Comparison of ENCODE assay signal across 21 cellular contexts in the genomic region with DNA sequence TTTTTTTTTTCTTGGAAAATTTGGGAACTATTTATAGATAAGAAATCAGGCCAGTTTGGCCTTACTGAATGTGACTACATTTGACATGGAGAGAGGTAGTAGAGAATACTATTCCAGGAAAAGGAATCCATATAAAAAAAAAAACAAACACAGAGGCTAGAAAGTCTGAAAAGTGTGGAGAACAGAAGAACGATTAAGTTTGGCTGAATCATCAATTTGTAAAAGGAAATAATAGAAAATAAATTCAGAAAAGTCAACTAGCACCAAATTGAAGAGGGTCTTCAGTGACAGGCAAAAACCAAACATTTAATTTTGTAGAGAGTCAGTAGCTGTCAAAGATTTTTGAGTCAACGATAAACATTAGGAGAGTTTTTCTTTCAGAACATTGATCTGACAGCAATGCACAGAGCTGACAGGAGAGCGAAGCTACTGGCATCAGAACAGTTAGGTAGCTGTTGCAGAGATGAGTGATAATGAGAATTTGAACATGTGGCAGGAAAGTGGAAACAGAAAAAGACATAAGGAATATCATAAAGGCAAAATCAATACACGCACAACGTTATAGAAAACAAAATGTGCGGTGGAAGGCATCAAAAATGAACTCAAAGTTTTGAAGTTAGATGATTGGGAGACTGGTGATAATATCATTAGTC.
DNase-seq lines count a peak whose midpoint lies in the region; ATAC-seq, FAIRE-seq and TF ChIP-seq lines count a peak whose summit lies in the region.
"Had no signal": no experiment of that assay in that cellular context is flagged by ENCODE, and none has a peak within 500 bp of the region (broad histone marks: within the 10 kb centered on the region; RNA-seq: fewer than 3 reads in every experiment).

No MANE protein-coding gene starts in this region.

- H3K9me3 Mint-ChIP-seq in glutamatergic neuron (ENCODE audit: unreplicated experiment) (peaks cover 2% of the 10 kb centered on the region), HFFc6 (peaks cover 18% of the 10 kb centered on the region)

- no peak for ATAC-seq in A549
- ATAC-seq: CD8-positive, alpha-beta T cell had no signal

- no peaks in the 10 kb centered on the region for H3K4me1 ChIP-seq in A549
- H3K4me1 ChIP-seq: BLaER1 treated with 17β-estradiol and CSF1 and Interleukin-3, amounts not matched to agents 10 nM and 100 nM; Caco-2 had no signal

- no peak for TF ChIP-seq CTCF in A549 (IDR thresholded peaks at IDR 0.05)
- TF ChIP-seq CTCF in glutamatergic neuron (IDR thresholded peaks at IDR 0.05; ENCODE audit: partially characterized antibody, unreplicated experiment) = no peak
- TF ChIP-seq CTCF in HFFc6 (IDR thresholded peaks at IDR 0.05) = no peak

- DNase-seq in A549 (ENCODE audit: low read depth in 1 of 2, low spot score in 1 of 2) = no peak
- no peak for DNase-seq in HTR-8/SVneo (ENCODE audit: insufficient read length, low spot score)
- no peak for DNase-seq in glutamatergic neuron
- no peak for DNase-seq in NCI-H82 treated with DMSO at 0.1 percent for 48 hours (lab: John Stamatoyannopoulos, UW; ENCODE audit: unreplicated experiment)
- no peak for DNase-seq in HFFc6
- no peak for DNase-seq in NCI-H1417 (lab: John Stamatoyannopoulos, UW)
- DNase-seq: 8988T; AML-193; Caco-2; Calu3; CD4-positive, alpha-beta T cell; CD8-positive, alpha-beta T cell; DMS79 treated with DMSO at 0.1 percent for 48 hours; GF-D8 had no signal

- no peak overlapping the region for H3K4me2 ChIP-seq in A549
- H3K4me2 ChIP-seq: BLaER1 treated with 17β-estradiol and CSF1 and Interleukin-3, amounts not matched to agents 10 nM and 100 nM had no signal

- peak overlapping the region; percentile 1 for H3K27ac Mint-ChIP-seq in glutamatergic neuron (ENCODE audit: unreplicated experiment)
- H3K27ac Mint-ChIP-seq in HFFc6 = no peak overlapping the region
- H3K27ac Mint-ChIP-seq: B cell; CD4-positive, alpha-beta T cell; CD8-positive, alpha-beta T cell had no signal

- 20% methylated on average over 6 of the region's 6 CpGs for WGBS in A549 (ENCODE audit: missing lambda C conversion rate)

- no peak for TF ChIP-seq POLR2A in A549 (IDR thresholded peaks at IDR 0.05; ENCODE audit: low read length)

- CTCF ChIA-PET in A549 (lab: Yijun Ruan, JAX) = no interaction called here

- no peaks in the 10 kb centered on the region for H3K9me3 ChIP-seq in A549
- H3K9me3 ChIP-seq: BLaER1 treated with 17β-estradiol and CSF1 and Interleukin-3, amounts not matched to agents 10 nM and 100 nM had no signal

- H3K4me3 Mint-ChIP-seq in glutamatergic neuron (ENCODE audit: unreplicated experiment) (no peak overlapping the region), HFFc6 (no peak overlapping the region)
- H3K4me3 Mint-ChIP-seq: B cell; CD4-positive, alpha-beta T cell; CD8-positive, alpha-beta T cell had no signal

- TF ChIP-seq EP300 in A549 (IDR thresholded peaks at IDR 0.05) = no peak

- no peak for FAIRE-seq in A549 (lab: Jason Lieb, UNC)
- FAIRE-seq in HTR-8/SVneo (lab: Jason Lieb, UNC) = peak; percentile 69
- FAIRE-seq: D721Med, G401.6, GM12891, GM19239 had no signal

- H3K4me1 Mint-ChIP-seq in glutamatergic neuron (ENCODE audit: low read depth, unreplicated experiment) (peaks cover 29% of the 10 kb centered on the region), HFFc6 (ENCODE audit: low read depth) (no peaks in the 10 kb centered on the region)
- H3K4me1 Mint-ChIP-seq: B cell had no signal

- POLR2A ChIA-PET in A549 (lab: Yijun Ruan, JAX) = no interaction called here

- H3K36me3 Mint-ChIP-seq in glutamatergic neuron (ENCODE audit: unreplicated experiment) = no peaks in the 10 kb centered on the region
- H3K36me3 Mint-ChIP-seq in HFFc6 (ENCODE audit: low read depth) = no peaks in the 10 kb centered on the region
- H3K36me3 Mint-ChIP-seq: CD8-positive, alpha-beta T cell had no signal

- H3K27me3 Mint-ChIP-seq in glutamatergic neuron (ENCODE audit: unreplicated experiment) = peaks cover 2% of the 10 kb centered on the region
- no peaks in the 10 kb centered on the region for H3K27me3 Mint-ChIP-seq in HFFc6 (ENCODE audit: insufficient read depth)
- H3K27me3 Mint-ChIP-seq: B cell; CD4-positive, alpha-beta T cell had no signal

- no peak for TF ChIP-seq RAD21 in A549 (conservative IDR thresholded peaks at IDR 0.05 in 1 of 2, IDR thresholded peaks at IDR 0.05 in 1 of 2)

- no peak overlapping the region for H3K4me3 ChIP-seq in A549
- H3K4me3 ChIP-seq: BLaER1 treated with 17β-estradiol and CSF1 and Interleukin-3, amounts not matched to agents 10 nM and 100 nM had no signal

- H3K27ac ChIP-seq in A549 = no peak overlapping the region
- H3K27ac ChIP-seq: BLaER1 treated with 17β-estradiol and CSF1 and Interleukin-3, amounts not matched to agents 10 nM and 100 nM; C4-2B had no signal

TF ChIP-seq in A549, 52 proteins besides CTCF, POLR2A, EP300 and RAD21:
- TF ChIP-seq MAFK (IDR thresholded peaks at IDR 0.05; ENCODE audit: partially characterized antibody) (peak; percentile 38), POLR2AphosphoS2 (conservative IDR thresholded peaks at IDR 0.05; ENCODE audit: low read length) (no peak)
